In the genomic region with DNA sequence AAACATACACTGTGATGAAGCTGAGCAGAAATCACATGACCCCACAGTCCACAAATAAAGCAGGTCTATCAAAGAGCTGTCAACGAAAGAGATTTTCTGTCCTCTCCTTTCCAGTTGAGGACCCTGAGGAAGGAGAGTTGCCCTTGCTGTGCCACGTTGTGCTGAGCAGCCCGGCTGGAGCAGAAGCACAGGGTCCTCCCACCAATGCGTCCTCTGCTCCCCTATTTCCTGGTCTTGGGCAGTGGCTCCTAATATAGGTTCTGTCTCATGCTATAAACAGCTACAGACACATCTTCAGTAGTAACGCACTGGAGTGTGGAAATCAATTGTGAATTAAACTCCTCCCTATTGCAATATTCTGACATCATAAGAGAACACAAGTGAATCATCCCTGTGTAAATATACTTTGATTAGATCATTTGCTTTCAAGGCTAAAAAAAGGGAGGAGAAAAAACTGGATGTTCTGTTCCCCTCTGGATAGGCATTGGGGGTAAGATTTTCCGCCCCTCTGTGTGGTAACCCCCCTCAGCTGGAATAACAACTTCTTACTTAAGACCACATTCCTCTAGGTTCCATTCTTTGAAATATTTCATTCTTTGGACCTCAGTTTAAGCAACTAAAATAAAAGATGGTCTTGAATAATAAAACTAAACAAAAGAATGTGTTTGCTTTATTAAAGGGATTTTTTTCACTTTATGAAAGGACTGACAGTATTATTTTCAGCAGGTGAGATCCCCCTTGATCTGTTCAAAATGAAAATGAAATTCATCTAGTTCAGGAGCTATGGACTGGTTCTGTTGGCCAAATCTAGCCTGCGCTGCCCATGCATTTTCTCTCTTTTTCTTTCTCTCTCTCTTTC, we compare ENCODE assay signal across 10 cellular contexts. TPM values are rescaled to one million over a fixed set of nuclear protein-coding genes. Genes with fewer than 3 reads are reported as not detected.
DNase-seq lines count a peak whose midpoint lies in the region; ATAC-seq and TF ChIP-seq lines count a peak whose summit lies in the region.
"Had no signal": no experiment of that assay in that cellular context is flagged by ENCODE, and none has a peak within 500 bp of the region (broad histone marks: within the 10 kb centered on the region; RNA-seq: fewer than 3 reads in every experiment).

No MANE protein-coding gene starts in this region.

- H3K27me3 ChIP-seq in PC-9 (ENCODE audit: insufficient read depth, low read depth) (no peaks in the 10 kb centered on the region), rectal smooth muscle tissue (ENCODE audit: control insufficient read depth, insufficient read depth, low read length) (no peaks in the 10 kb centered on the region)

- no peaks in the 10 kb centered on the region for H3K9me3 ChIP-seq in PC-9 (ENCODE audit: insufficient read depth, low read depth)

- CTCF ChIA-PET in PC-9 (lab: Charles Lee): interaction anchor here (0.7 to 3.5 kb wide), 2 partner anchors 28 to 197 kb away, joined by 6 to 18 read pairs; no protein-coding TSS in a partner anchor

- H3K36me3 ChIP-seq in PC-9 (ENCODE audit: low read depth): no peaks in the 10 kb centered on the region
- no peaks in the 10 kb centered on the region for H3K36me3 ChIP-seq in rectal smooth muscle tissue (ENCODE audit: control insufficient read depth, insufficient read depth, low read length)

- POLR2A ChIA-PET in PC-9 (lab: Charles Lee; ENCODE audit: unreplicated experiment): no interaction called here

- H3K27ac ChIP-seq in PC-9 (peak overlapping the region; percentile 76), rectal smooth muscle tissue (ENCODE audit: low read depth, low read length) (peak overlapping the region; percentile 28)

- H2AFZ ChIP-seq in PC-9: no peak overlapping the region

- H3K9ac ChIP-seq in rectal smooth muscle tissue (ENCODE audit: low read length): no peak overlapping the region

- TF ChIP-seq CTCF in PC-9 (conservative IDR thresholded peaks at IDR 0.05) (no peak), fibroblast of mammary gland (conservative IDR thresholded peaks at IDR 0.05; ENCODE audit: control insufficient read depth, insufficient read depth, low read depth, low read length) (no peak)

- H3K36me3 Mint-ChIP-seq in stimulated activated effector memory CD8-positive, alpha-beta T cell treated with anti-CD3 and anti-CD28 coated beads, Interleukin-12 subunit alpha, Interleukin-12 subunit beta, amount 100 ng/mL, for 72 hours: no peaks in the 10 kb centered on the region
- no peaks in the 10 kb centered on the region for H3K36me3 Mint-ChIP-seq in activated naive CD4-positive, alpha-beta T cell treated with anti-CD3 and anti-CD28 coated beads, Interleukin-2, amount 50 U/mL, for 72 hours

- peaks cover 30% of the 10 kb centered on the region for H3F3A ChIP-seq in PC-9 (ENCODE audit: insufficient read depth, low read depth)

- H3K27ac Mint-ChIP-seq in stimulated activated effector memory CD8-positive, alpha-beta T cell treated with anti-CD3 and anti-CD28 coated beads, Interleukin-12 subunit alpha, Interleukin-12 subunit beta, amount 100 ng/mL, for 72 hours: no peak overlapping the region
- no peak overlapping the region for H3K27ac Mint-ChIP-seq in activated naive CD4-positive, alpha-beta T cell treated with anti-CD3 and anti-CD28 coated beads, Interleukin-2, amount 50 U/mL, for 72 hours

- H3K79me2 ChIP-seq in PC-9 (ENCODE audit: low read depth): no peaks in the 10 kb centered on the region

- no peak overlapping the region for H3K4me3 Mint-ChIP-seq in stimulated activated effector memory CD8-positive, alpha-beta T cell treated with anti-CD3 and anti-CD28 coated beads, Interleukin-12 subunit alpha, Interleukin-12 subunit beta, amount 100 ng/mL, for 72 hours

- no peaks in the 10 kb centered on the region for H3K9me3 Mint-ChIP-seq in stimulated activated effector memory CD8-positive, alpha-beta T cell treated with anti-CD3 and anti-CD28 coated beads, Interleukin-12 subunit alpha, Interleukin-12 subunit beta, amount 100 ng/mL, for 72 hours
- H3K9me3 Mint-ChIP-seq in activated naive CD4-positive, alpha-beta T cell treated with anti-CD3 and anti-CD28 coated beads, Interleukin-2, amount 50 U/mL, for 72 hours: no peaks in the 10 kb centered on the region

- peak overlapping the region; percentile 77 for H3K4me2 ChIP-seq in PC-9

- no peaks in the 10 kb centered on the region for H3K4me1 Mint-ChIP-seq in stimulated activated effector memory CD8-positive, alpha-beta T cell treated with anti-CD3 and anti-CD28 coated beads, Interleukin-12 subunit alpha, Interleukin-12 subunit beta, amount 100 ng/mL, for 72 hours

- H3K4me1 ChIP-seq in PC-9 (replicated peaks; ENCODE audit: insufficient read depth): peaks cover 37% of the 10 kb centered on the region
- H3K4me1 ChIP-seq in rectal smooth muscle tissue (ENCODE audit: control insufficient read depth, insufficient read depth, low read length): peaks cover 4% of the 10 kb centered on the region

- no peaks in the 10 kb centered on the region for H4K20me1 ChIP-seq in PC-9 (ENCODE audit: insufficient read depth)

- no peaks in the 10 kb centered on the region for H3K9me2 ChIP-seq in PC-9 (ENCODE audit: insufficient read depth)

- intact Hi-C loops in PC-9 (cut with micrococcal nuclease; ENCODE audit: unreplicated experiment): loop anchor here (2.0 kb wide), 1 partner anchor 24 kb away; no protein-coding TSS in a partner anchor

- ATAC-seq in stimulated activated effector memory CD8-positive, alpha-beta T cell treated with anti-CD3 and anti-CD28 coated beads, Interleukin-12 subunit alpha, Interleukin-12 subunit beta, amount 100 ng/mL, for 72 hours: no peak
- no peak for ATAC-seq in activated naive CD4-positive, alpha-beta T cell treated with anti-CD3 and anti-CD28 coated beads, Interleukin-2, amount 50 U/mL, for 72 hours
- ATAC-seq: GM12878 had no signal

- BruUV-seq in PC-9 (replicated peaks; lab: Mats Ljungman, UMichigan): no TSS peak

- DNase-seq in Daoy (ENCODE audit: low read depth) (peak; percentile 33), PC-9 (peak in 1 of 2 experiments; percentile 96), fibroblast of mammary gland (ENCODE audit: low read depth) (peak; percentile 98), SKM-1 (lab: John Stamatoyannopoulos, UW; ENCODE audit: unreplicated experiment) (no peak), GM19240 (ENCODE audit: insufficient read length, low spot score) (no peak)
- no peak for DNase-seq in stimulated activated effector memory CD8-positive, alpha-beta T cell treated with anti-CD3 and anti-CD28 coated beads, Interleukin-12 subunit alpha, Interleukin-12 subunit beta, amount 100 ng/mL, for 72 hours (ENCODE audit: low spot score in 2 of 2)
- DNase-seq in activated naive CD4-positive, alpha-beta T cell treated with anti-CD3 and anti-CD28 coated beads, Interleukin-2, amount 50 U/mL, for 72 hours (ENCODE audit: low spot score in 2 of 2): no peak
- DNase-seq: activated naive CD4-positive, alpha-beta T cell treated with anti-CD3 and anti-CD28 coated beads, Interleukin-2, amount 50 U/mL, for 16 hours had no signal

- H3K4me3 ChIP-seq in PC-9 (peak overlapping the region; percentile 35; the same call in 1 of the 2 replicates), fibroblast of mammary gland (ENCODE audit: control insufficient read depth, low read depth, low read length) (no peak overlapping the region), rectal smooth muscle tissue (ENCODE audit: low read length) (no peak overlapping the region)
- H3K4me3 ChIP-seq: GM12878 had no signal

RNA-seq across cellular contexts. Expression of gene RHOB, which starts 8.3 kb away (rescaled TPM):
- 115 and 121 TPM in 2 replicates for total RNA-seq in Daoy (2014; rRNA removed; shearing (Covaris generic))
- total RNA-seq in PC-9 (2021): 39.3 and 44.4 TPM in 2 replicates
- 1 to 10 TPM; 5.9 to 7.1 TPM for total RNA-seq in activated naive CD4-positive, alpha-beta T cell treated with anti-CD3 and anti-CD28 coated beads, Interleukin-2, amount 50 U/mL, for 72 hours

Comparison
In these comparisons a context has a peak if more than half of its experiments do, and no peak if none do; other contexts are left out.
1. DNase-seq: peak in Daoy (single experiment) and fibroblast of mammary gland (single experiment); none in SKM-1 (single experiment), stimulated activated effector memory CD8-positive, alpha-beta T cell treated with anti-CD3 and anti-CD28 coated beads, Interleukin-12 subunit alpha, Interleukin-12 subunit beta, amount 100 ng/mL, for 72 hours (0 of 2), activated naive CD4-positive, alpha-beta T cell treated with anti-CD3 and anti-CD28 coated beads, Interleukin-2, amount 50 U/mL, for 72 hours (0 of 2) and GM19240 (single experiment).